ENCODE assay signal across 20 cellular contexts in genomic region chr1:114077188-114077587, GRCh38.
"Had no signal": no experiment of that assay in that cellular context is flagged by ENCODE, and none has a peak within 500 bp of the region (broad histone marks: within the 10 kb centered on the region; RNA-seq: fewer than 3 reads in every experiment).

No MANE protein-coding gene starts in this region.

- ATAC-seq: Panc1 had no signal

- H3K4me3 ChIP-seq: MG63 had no signal

- H3K27ac ChIP-seq: RWPE1 had no signal

- H3K27me3 ChIP-seq: MG63 had no signal

- H3K4me2 ChIP-seq: SK-N-SH had no signal

- H3K9ac ChIP-seq: SK-N-SH had no signal

- H3K36me3 ChIP-seq: MG63 had no signal

- DNase-seq: Karpas-422, KG1, MG63, NCI-H1092, NCI-H1105 treated with DMSO at 0.1 percent for 48 hours, NCI-H1417 treated with DMSO at 0.1 percent for 48 hours, NCI-H146, NCI-H1694 treated with DMSO at 0.1 percent for 48 hours, NCI-H1930, NCI-H2081, NCI-H2107, NCI-H2227 treated with DMSO at 0.1 percent for 48 hours, NCI-H524, NCI-H526 treated with DMSO at 0.1 percent for 48 hours, NCI-H774, SHP77, SK-N-SH, SW 1271 had no signal

- H3K9me2 ChIP-seq: SK-N-SH had no signal
